17 cellular contexts compared by ENCODE assay signal in genomic region chr11:27317751-27318150, GRCh38. TPM values are rescaled to one million over a fixed set of nuclear protein-coding genes. Genes with fewer than 3 reads are reported as not detected.
DNase-seq lines count a peak whose midpoint lies in the region; ATAC-seq and TF ChIP-seq lines count a peak whose summit lies in the region.
"Had no signal": no experiment of that assay in that cellular context is flagged by ENCODE, and none has a peak within 500 bp of the region (broad histone marks: within the 10 kb centered on the region; RNA-seq: fewer than 3 reads in every experiment).

No MANE protein-coding gene starts in this region.

- BruUV-seq in PC-3 (replicated peaks; lab: Mats Ljungman, UMichigan) (no TSS peak), mammary epithelial cell (replicated peaks; lab: Mats Ljungman, UMichigan) (no TSS peak)

- H3K4me1 ChIP-seq in PC-3 (ENCODE audit: insufficient read depth, low read length) (peaks cover 13% of the 10 kb centered on the region; the same call in 1 of the 2 replicates), mammary epithelial cell (ENCODE audit: insufficient read depth, low read length) (peaks cover 4% of the 10 kb centered on the region), mesenchymal stem cell (ENCODE audit: control insufficient read depth, insufficient read depth, low read depth, low read length) (no peaks in the 10 kb centered on the region)
- H3K4me1 ChIP-seq: ascending aorta, prostate gland had no signal

- no peaks in the 10 kb centered on the region for H3K79me1 ChIP-seq in mesenchymal stem cell (replicated peaks; ENCODE audit: low read length, poor library complexity, severe bottlenecking)

- H2BK120ac ChIP-seq in mesenchymal stem cell (ENCODE audit: low read depth, low read length) = no peak overlapping the region

- POLR2A ChIA-PET in PC-3 (lab: Charles Lee; ENCODE audit: unreplicated experiment) = no interaction called here

- no peak overlapping the region for H2AFZ ChIP-seq in PC-3 (ENCODE audit: low read length)
- H2AFZ ChIP-seq in mammary epithelial cell (ENCODE audit: low read depth, low read length) = no peak overlapping the region
- no peak overlapping the region for H2AFZ ChIP-seq in mesenchymal stem cell (ENCODE audit: low read depth, low read length)

- in situ Hi-C loops in mammary epithelial cell (cut with MboI; ENCODE audit: low sequenced_read_pairs in 2 of 2) = no loop called here

- H3K79me2 ChIP-seq in PC-3 (ENCODE audit: low read length) (no peaks in the 10 kb centered on the region), mammary epithelial cell (ENCODE audit: insufficient read depth, low read length) (no peaks in the 10 kb centered on the region)

- ATAC-seq in PC-3 (peak; percentile 40; the same call in 1 of the 2 replicates), GM19455 (IDR thresholded peaks at IDR 0.05; ENCODE audit: unreplicated experiment) (no peak), HG02938 (IDR thresholded peaks at IDR 0.05; ENCODE audit: unreplicated experiment) (no peak)

- H3K4ac ChIP-seq in mesenchymal stem cell (ENCODE audit: low read depth in 1 of 2, low read length in 2 of 2) = no peak overlapping the region

- H4K8ac ChIP-seq in mesenchymal stem cell (ENCODE audit: low read length) = no peak overlapping the region

- no peak overlapping the region for H2BK15ac ChIP-seq in mesenchymal stem cell (ENCODE audit: low read depth, poor library complexity, severe bottlenecking)

- no peak overlapping the region for H3K27ac ChIP-seq in PC-3 (ENCODE audit: low read length)
- no peak overlapping the region for H3K27ac ChIP-seq in mammary epithelial cell (ENCODE audit: insufficient read depth, low read depth, low read length)
- H3K27ac ChIP-seq in mesenchymal stem cell (ENCODE audit: low read length, poor library complexity, severe bottlenecking) = no peak overlapping the region
- H3K27ac ChIP-seq: ascending aorta, prostate gland had no signal

- intact Hi-C loops in PC-3 (cut with micrococcal nuclease) = no loop called here
- intact Hi-C loops in mammary epithelial cell (cut with micrococcal nuclease) = no loop called here

- dilution Hi-C loops in mammary epithelial cell (cut with HindIII; ENCODE audit: low sequenced_read_pairs) = no loop called here

- no peaks in the 10 kb centered on the region for H3K9me2 ChIP-seq in PC-3 (replicated peaks; ENCODE audit: low read length)

- H4K91ac ChIP-seq in mesenchymal stem cell (ENCODE audit: low read length) = no peak overlapping the region

- H2BK12ac ChIP-seq in mesenchymal stem cell (ENCODE audit: low read length in 2 of 2) = no peak overlapping the region

- H2AK5ac ChIP-seq in mesenchymal stem cell (ENCODE audit: low read length, severe bottlenecking) = peak overlapping the region; percentile 70

- H3K23ac ChIP-seq in mesenchymal stem cell (ENCODE audit: low read length in 2 of 2) = no peak overlapping the region

- H4K20me1 ChIP-seq in PC-3 (ENCODE audit: low read length) (no peaks in the 10 kb centered on the region), mammary epithelial cell (ENCODE audit: insufficient read depth, low read length) (no peaks in the 10 kb centered on the region)

- TF ChIP-seq CTCF in PC-3 (conservative IDR thresholded peaks at IDR 0.05; ENCODE audit: low read depth, low read length) = no peak
- no peak for TF ChIP-seq CTCF in mammary epithelial cell (conservative IDR thresholded peaks at IDR 0.05 in 1 of 2, IDR thresholded peaks at IDR 0.05 in 1 of 2; ENCODE audit: extremely low read depth in 1 of 2, insufficient read depth in 1 of 2, low read depth in 1 of 2, low read length in 2 of 2)

- H3K4me2 ChIP-seq in PC-3 (ENCODE audit: low read length) (no peak overlapping the region), mammary epithelial cell (ENCODE audit: insufficient read depth, low read depth, low read length) (no peak overlapping the region), mesenchymal stem cell (ENCODE audit: low read length, poor library complexity, severe bottlenecking) (no peak overlapping the region)

- no peak overlapping the region for H2BK5ac ChIP-seq in mesenchymal stem cell (ENCODE audit: low read depth, low read length, poor library complexity, severe bottlenecking)

- H3K27me3 ChIP-seq in PC-3 (ENCODE audit: low read length) = no peaks in the 10 kb centered on the region
- H3K27me3 ChIP-seq in mammary epithelial cell (ENCODE audit: insufficient read depth, low read length) = no peaks in the 10 kb centered on the region
- no peaks in the 10 kb centered on the region for H3K27me3 ChIP-seq in mesenchymal stem cell (ENCODE audit: control insufficient read depth in 1 of 2, insufficient read depth in 1 of 2, low read length in 2 of 2)
- H3K27me3 ChIP-seq: ascending aorta had no signal

- H3K9me3 ChIP-seq in PC-3 (ENCODE audit: low read length) (no peaks in the 10 kb centered on the region), mammary epithelial cell (replicated peaks; ENCODE audit: insufficient read depth, low read length) (no peaks in the 10 kb centered on the region), mesenchymal stem cell (ENCODE audit: control insufficient read depth, low read length) (no peaks in the 10 kb centered on the region)
- H3K9me3 ChIP-seq: ascending aorta, prostate gland had no signal

- no peaks in the 10 kb centered on the region for H3F3A ChIP-seq in PC-3 (ENCODE audit: low read length, unreplicated experiment)

- H3K36me3 ChIP-seq in PC-3 (ENCODE audit: low read depth, low read length) (no peaks in the 10 kb centered on the region), mammary epithelial cell (ENCODE audit: insufficient read depth, low read length) (no peaks in the 10 kb centered on the region), mesenchymal stem cell (ENCODE audit: control insufficient read depth in 1 of 2, insufficient read depth in 2 of 2, low read depth in 1 of 2, low read length in 2 of 2) (no peaks in the 10 kb centered on the region)
- H3K36me3 ChIP-seq: ascending aorta, prostate gland had no signal

- 77% methylated on average over 2 of the region's 2 CpGs for WGBS in mammary epithelial cell (ENCODE audit: low coverage, missing lambda C conversion rate)
- WGBS in mesenchymal stem cell = 16% methylated on average over 2 of the region's 2 CpGs

- H3K18ac ChIP-seq in mesenchymal stem cell (ENCODE audit: low read depth in 1 of 2, low read length in 2 of 2) = no peak overlapping the region

- no peak overlapping the region for H3K14ac ChIP-seq in mesenchymal stem cell (ENCODE audit: low read length in 2 of 2)

- H3K9ac ChIP-seq in PC-3 (ENCODE audit: low read length) (no peak overlapping the region), mammary epithelial cell (ENCODE audit: insufficient read depth, low read length) (no peak overlapping the region), mesenchymal stem cell (ENCODE audit: low read length) (peak overlapping the region; percentile 68)

- H3K4me3 ChIP-seq in PC-3 (ENCODE audit: low read length) (no peak overlapping the region), mammary epithelial cell (replicated peaks in 1 of 3; ENCODE audit: insufficient read depth in 1 of 3, low read depth in 2 of 3, low read length in 3 of 3) (no peak overlapping the region), mesenchymal stem cell (ENCODE audit: insufficient read depth in 1 of 2, low read depth in 1 of 2, low read length in 2 of 2) (no peak overlapping the region)
- H3K4me3 ChIP-seq: ascending aorta, prostate gland had no signal

- CTCF ChIA-PET in PC-3 (lab: Charles Lee) = no interaction called here
- CTCF ChIA-PET in mammary epithelial cell (lab: Charles Lee; ENCODE audit: low non-redundant PET) = no interaction called here

- DNase-seq in ELR (ENCODE audit: low read depth) (peak; percentile 81), PC-3 (peak; percentile 42), mammary epithelial cell (peak; percentile 53), mesenchymal stem cell (peak; percentile 68), NCI-H2107 (lab: John Stamatoyannopoulos, UW) (no peak), HuH-7.5 (ENCODE audit: low spot score) (no peak)
- DNase-seq: activated CD4-positive, alpha-beta T cell treated with anti-CD3 and anti-CD28 coated beads for 1 hour; activated T-cell treated with anti-CD3 and anti-CD28 coated beads, Interleukin-2, amount 50 U/mL, for 48 hours; NCI-H1417 treated with DMSO at 0.1 percent for 48 hours; NCI-H524 treated with DMSO at 0.1 percent for 48 hours; SIG-M5; stimulated activated CD4-positive, alpha-beta T cell treated with anti-CD3 and anti-CD28 coated beads, Interleukin-4, amount 100 ng/mL, for 1 hour; stimulated activated naive CD4-positive, alpha-beta T cell treated with Interleukin-2 at 50 U/mL for 16 hours had no signal

RNA-seq across cellular contexts. Expression of gene CCDC34, which starts 45.3 kb away (rescaled TPM):
- total RNA-seq in PC-3 (2014; rRNA removed) (9.0 and 11.0 TPM in 2 replicates), mammary epithelial cell (10 to 100 TPM in 1 of 2 donors, 1 to 10 TPM in 1; 2.5 to 10.4 TPM)
- polyA plus RNA-seq in mammary epithelial cell = 5.9 TPM
- 1.5 TPM for polyA minus RNA-seq in mammary epithelial cell
- polyA plus RNA-seq in mesenchymal stem cell (2013, experiment 1 of 2) = 10.2 TPM
- polyA plus RNA-seq in mesenchymal stem cell (2013, experiment 2 of 2) = 11.4 TPM

Comparison
In these comparisons a context has a peak if more than half of its experiments do, and no peak if none do; other contexts are left out.
1. DNase-seq: peak in ELR (single experiment), PC-3 (single experiment), mammary epithelial cell (single experiment) and mesenchymal stem cell (single experiment); none in NCI-H2107 (single experiment) and HuH-7.5 (single experiment).